ENCODE assay signal across 14 cellular contexts in the genomic region with DNA sequence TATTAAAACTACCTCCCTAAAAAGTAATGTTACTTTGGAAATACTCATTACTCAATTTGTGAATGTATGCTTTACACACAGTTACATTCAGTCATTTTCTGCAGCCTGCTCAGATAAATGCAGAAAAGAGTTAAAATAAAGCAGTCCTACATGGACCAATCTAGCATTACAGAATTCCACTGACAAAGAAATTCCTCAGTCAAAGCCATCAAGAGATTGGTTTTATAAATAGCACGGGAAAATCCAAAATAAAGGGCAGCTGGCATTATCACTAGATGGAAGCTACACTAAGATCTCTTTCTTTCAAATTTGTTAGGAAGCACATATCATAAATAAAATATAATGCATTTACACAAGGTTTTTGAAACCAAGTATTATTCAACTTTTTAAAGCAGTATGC. TPM values are rescaled to one million over a fixed set of nuclear protein-coding genes. Genes with fewer than 3 reads are reported as not detected.
A peak's percentile ranks its signal among the peaks of the same experiment; 100 is the strongest.
DNase-seq lines count a peak whose midpoint lies in the region; ATAC-seq and TF ChIP-seq lines count a peak whose summit lies in the region.
"Had no signal": no experiment of that assay in that cellular context is flagged by ENCODE, and none has a peak within 500 bp of the region (broad histone marks: within the 10 kb centered on the region; RNA-seq: fewer than 3 reads in every experiment).

No MANE protein-coding gene starts in this region.

- H3K27ac Mint-ChIP-seq in activated T-cell treated with anti-CD3 and anti-CD28 coated beads, Interleukin-2, amount 50 U/mL, for 72 hours = peak overlapping the region; percentile 40
- H3K27ac Mint-ChIP-seq in CD4-positive, alpha-beta T cell = peak overlapping the region; percentile 79
- peak overlapping the region; percentile 70 for H3K27ac Mint-ChIP-seq in activated T-helper 17 cell treated with anti-CD3 and anti-CD28 coated beads, Interleukin-2, amount 50 U/mL, for 72 hours
- peak overlapping the region in 7 of 9 donors; percentile 36 to 86 (median 57) for H3K27ac Mint-ChIP-seq in naive thymus-derived CD4-positive, alpha-beta T cell

- H3K27me3 Mint-ChIP-seq in activated T-cell treated with anti-CD3 and anti-CD28 coated beads, Interleukin-2, amount 50 U/mL, for 72 hours (ENCODE audit: low read depth) = no peaks in the 10 kb centered on the region
- no peaks in the 10 kb centered on the region for H3K27me3 Mint-ChIP-seq in activated T-cell treated with anti-CD3 and anti-CD28 coated beads, Interleukin-2, amount 50 U/mL, for 4 hours (ENCODE audit: low read depth)
- no peaks in the 10 kb centered on the region for H3K27me3 Mint-ChIP-seq in CD4-positive, alpha-beta T cell
- no peaks in the 10 kb centered on the region for H3K27me3 Mint-ChIP-seq in activated T-helper 17 cell treated with anti-CD3 and anti-CD28 coated beads, Interleukin-2, amount 50 U/mL, for 72 hours
- no peaks in the 10 kb centered on the region for H3K27me3 Mint-ChIP-seq in naive thymus-derived CD4-positive, alpha-beta T cell

- no peak overlapping the region for H3K4me3 Mint-ChIP-seq in activated T-cell treated with anti-CD3 and anti-CD28 coated beads, Interleukin-2, amount 50 U/mL, for 72 hours
- H3K4me3 Mint-ChIP-seq in activated T-cell treated with anti-CD3 and anti-CD28 coated beads, Interleukin-2, amount 50 U/mL, for 4 hours = no peak overlapping the region
- H3K4me3 Mint-ChIP-seq in CD4-positive, alpha-beta T cell = no peak overlapping the region
- H3K4me3 Mint-ChIP-seq in activated T-helper 17 cell treated with anti-CD3 and anti-CD28 coated beads, Interleukin-2, amount 50 U/mL, for 72 hours = no peak overlapping the region
- no peak overlapping the region for H3K4me3 Mint-ChIP-seq in naive thymus-derived CD4-positive, alpha-beta T cell

- intact Hi-C loops in CD4-positive, alpha-beta T cell (cut with DNase I, micrococcal nuclease) = no loop called here
- intact Hi-C loops in naive thymus-derived CD4-positive, alpha-beta T cell (cut with micrococcal nuclease) = no loop called here

- POLR2A ChIA-PET in CD4-positive, alpha-beta T cell (lab: Charles Lee) = no interaction called here
- POLR2A ChIA-PET in naive thymus-derived CD4-positive, alpha-beta T cell (lab: Charles Lee) = no interaction called here

- peaks cover 49% of the 10 kb centered on the region for H3K4me1 Mint-ChIP-seq in activated T-cell treated with anti-CD3 and anti-CD28 coated beads, Interleukin-2, amount 50 U/mL, for 72 hours (ENCODE audit: low read depth)
- H3K4me1 Mint-ChIP-seq in activated T-cell treated with anti-CD3 and anti-CD28 coated beads, Interleukin-2, amount 50 U/mL, for 4 hours (ENCODE audit: low read depth) = peaks cover 48% of the 10 kb centered on the region
- H3K4me1 Mint-ChIP-seq in CD4-positive, alpha-beta T cell (ENCODE audit: low read depth) = peaks cover 64% of the 10 kb centered on the region
- peaks cover 21% of the 10 kb centered on the region for H3K4me1 Mint-ChIP-seq in activated T-helper 17 cell treated with anti-CD3 and anti-CD28 coated beads, Interleukin-2, amount 50 U/mL, for 72 hours
- H3K4me1 Mint-ChIP-seq in naive thymus-derived CD4-positive, alpha-beta T cell = peaks cover 27 to 73% (median 65%) of the 10 kb centered on the region in 7 donors

- no peaks in the 10 kb centered on the region for H3K27me3 ChIP-seq in CD4-positive, alpha-beta T cell (ENCODE audit: control insufficient read depth, insufficient read depth, low read length)
- H3K27me3 ChIP-seq in naive thymus-derived CD4-positive, alpha-beta T cell (ENCODE audit: control insufficient read depth in 2 of 2, insufficient read depth in 2 of 2, low read length in 2 of 2) = no peaks in the 10 kb centered on the region

- H3K9me3 Mint-ChIP-seq in activated T-cell treated with anti-CD3 and anti-CD28 coated beads, Interleukin-2, amount 50 U/mL, for 72 hours = no peaks in the 10 kb centered on the region
- no peaks in the 10 kb centered on the region for H3K9me3 Mint-ChIP-seq in activated T-cell treated with anti-CD3 and anti-CD28 coated beads, Interleukin-2, amount 50 U/mL, for 4 hours
- H3K9me3 Mint-ChIP-seq in CD4-positive, alpha-beta T cell = no peaks in the 10 kb centered on the region
- H3K9me3 Mint-ChIP-seq in activated T-helper 17 cell treated with anti-CD3 and anti-CD28 coated beads, Interleukin-2, amount 50 U/mL, for 72 hours = no peaks in the 10 kb centered on the region
- no peaks in the 10 kb centered on the region for H3K9me3 Mint-ChIP-seq in naive thymus-derived CD4-positive, alpha-beta T cell

- CTCF ChIA-PET in CD4-positive, alpha-beta T cell (lab: Charles Lee) = no interaction called here
- CTCF ChIA-PET in naive thymus-derived CD4-positive, alpha-beta T cell (lab: Charles Lee) = interaction anchor here (0.6 kb wide), 1 partner anchor 128 kb away, joined by 5 read pairs; no protein-coding TSS in a partner anchor

- H3K36me3 Mint-ChIP-seq in activated T-cell treated with anti-CD3 and anti-CD28 coated beads, Interleukin-2, amount 50 U/mL, for 72 hours (ENCODE audit: insufficient read depth in 2 of 2) = peaks cover 0 to 16% of the 10 kb centered on the region in 2 donors
- peaks cover 18% of the 10 kb centered on the region for H3K36me3 Mint-ChIP-seq in activated T-cell treated with anti-CD3 and anti-CD28 coated beads, Interleukin-2, amount 50 U/mL, for 4 hours (ENCODE audit: insufficient read depth)
- peaks cover 76% of the 10 kb centered on the region for H3K36me3 Mint-ChIP-seq in CD4-positive, alpha-beta T cell (ENCODE audit: low read depth)
- H3K36me3 Mint-ChIP-seq in activated T-helper 17 cell treated with anti-CD3 and anti-CD28 coated beads, Interleukin-2, amount 50 U/mL, for 72 hours (ENCODE audit: low read depth) = peaks cover 94% of the 10 kb centered on the region
- peaks cover 0 to 19% (median 18%) of the 10 kb centered on the region in 5 donors for H3K36me3 Mint-ChIP-seq in naive thymus-derived CD4-positive, alpha-beta T cell

- no peak overlapping the region for H3K27ac ChIP-seq in CD4-positive, alpha-beta T cell (ENCODE audit: low read depth, low read length)
- no peak overlapping the region for H3K27ac ChIP-seq in naive thymus-derived CD4-positive, alpha-beta T cell (ENCODE audit: low read depth, low read length)
- H3K27ac ChIP-seq: GM23248 had no signal

- DNase-seq in activated T-cell treated with anti-CD3 and anti-CD28 coated beads, Interleukin-2, amount 50 U/mL, for 72 hours = no peak
- no peak for DNase-seq in activated T-cell treated with anti-CD3 and anti-CD28 coated beads, Interleukin-2, amount 50 U/mL, for 4 hours
- no peak for DNase-seq in CD4-positive, alpha-beta T cell
- DNase-seq in naive thymus-derived CD4-positive, alpha-beta T cell = no peak
- no peak for DNase-seq in stimulated activated CD4-positive, alpha-beta T cell treated with anti-CD3 and anti-CD28 coated beads, Interleukin-12 subunit alpha, Interleukin-12 subunit beta, amount 100 ng/mL, for 4 hours
- no peak for DNase-seq in NCI-H2171 treated with DMSO at 0.1 percent for 48 hours (lab: John Stamatoyannopoulos, UW)
- no peak for DNase-seq in NCI-H345 treated with DMSO at 0.1 percent for 48 hours (lab: John Stamatoyannopoulos, UW; ENCODE audit: unreplicated experiment)
- DNase-seq: Calu3, GM23248, MV-4-11, NCI-H1417 treated with DMSO at 0.1 percent for 48 hours, NCI-H2029 treated with DMSO at 0.1 percent for 48 hours, NCI-H526 had no signal

- no peak for ATAC-seq in activated T-cell treated with anti-CD3 and anti-CD28 coated beads, Interleukin-2, amount 50 U/mL, for 72 hours (replicated peaks in 1 of 2)
- ATAC-seq in activated T-cell treated with anti-CD3 and anti-CD28 coated beads, Interleukin-2, amount 50 U/mL, for 4 hours = no peak
- no peak for ATAC-seq in CD4-positive, alpha-beta T cell (ENCODE audit: poor library complexity)
- ATAC-seq in activated T-helper 17 cell treated with anti-CD3 and anti-CD28 coated beads, Interleukin-2, amount 50 U/mL, for 72 hours (replicated peaks) = no peak
- ATAC-seq in naive thymus-derived CD4-positive, alpha-beta T cell = no peak

- peaks cover 0 to 10% (median 4%) of the 10 kb centered on the region in 3 experiments for H3K36me3 ChIP-seq in naive thymus-derived CD4-positive, alpha-beta T cell (ENCODE audit: control insufficient read depth in 2 of 3, insufficient read depth in 3 of 3, low read length in 3 of 3)

- H3K4me1 ChIP-seq in naive thymus-derived CD4-positive, alpha-beta T cell (ENCODE audit: control insufficient read depth in 2 of 2, insufficient read depth in 2 of 2, low read length in 2 of 2) = peaks cover 13 to 18% of the 10 kb centered on the region in 2 donors

- no peak for TF ChIP-seq CTCF in CD4-positive, alpha-beta T cell (IDR thresholded peaks at IDR 0.05)

- H3K4me3 ChIP-seq in naive thymus-derived CD4-positive, alpha-beta T cell (ENCODE audit: low read length) = no peak overlapping the region
- H3K4me3 ChIP-seq: GM23248 had no signal

- H3K9me3 ChIP-seq in CD4-positive, alpha-beta T cell (ENCODE audit: control insufficient read depth, low read length) = no peaks in the 10 kb centered on the region
- no peaks in the 10 kb centered on the region for H3K9me3 ChIP-seq in naive thymus-derived CD4-positive, alpha-beta T cell (ENCODE audit: control insufficient read depth in 2 of 3, low read length in 3 of 3)

RNA-seq across cellular contexts. Expression of gene DUSP14, which starts 58.3 kb away (rescaled TPM):
- 10 to 100 TPM; 11.2 to 13.8 TPM for total RNA-seq in activated T-cell treated with anti-CD3 and anti-CD28 coated beads, Interleukin-2, amount 50 U/mL, for 72 hours
- total RNA-seq in activated T-cell treated with anti-CD3 and anti-CD28 coated beads, Interleukin-2, amount 50 U/mL, for 4 hours = 10 to 100 TPM; 18.2 to 21.8 (median 18.2) TPM
- total RNA-seq in CD4-positive, alpha-beta T cell = 1 to 10 TPM; 4.4 to 4.9 TPM
- 10 to 100 TPM; 13.7 to 20.1 TPM for total RNA-seq in activated T-helper 17 cell treated with anti-CD3 and anti-CD28 coated beads, Interleukin-2, amount 50 U/mL, for 72 hours
- 10 to 100 TPM in 1 of 5 experiments, 1 to 10 TPM in 4; 4.3 to 11.7 (median 8.7) TPM for total RNA-seq in naive thymus-derived CD4-positive, alpha-beta T cell
- polyA plus RNA-seq in naive thymus-derived CD4-positive, alpha-beta T cell = 10 to 100 TPM; 13.0 to 13.1 TPM
